ENCODE assay signal across 34 cellular contexts in genomic region chr7:13009517-13009916, GRCh38.
"Had no signal": no experiment of that assay in that cellular context is flagged by ENCODE, and none has a peak within 500 bp of the region (broad histone marks: within the 10 kb centered on the region; RNA-seq: fewer than 3 reads in every experiment).

No MANE protein-coding gene starts in this region.

- H3K36me3 ChIP-seq: MG63 had no signal

- H3K9me3 ChIP-seq: MG63 had no signal

- H3K27me3 ChIP-seq: MG63 had no signal

- H3K4me3 ChIP-seq: MG63 had no signal

- DNase-seq: Karpas-422, Kasumi-1, MG63, MM.1S, MV-4-11, NCI-H1048, NCI-H1092, NCI-H1092 treated with DMSO at 0.1 percent for 48 hours, NCI-H1105, NCI-H1105 treated with DMSO at 0.1 percent for 48 hours, NCI-H1417 treated with DMSO at 0.1 percent for 48 hours, NCI-H1436, NCI-H1436 treated with DMSO at 0.1 percent for 48 hours, NCI-H146, NCI-H1694, NCI-H1694 treated with DMSO at 0.1 percent for 48 hours, NCI-H187, NCI-H187 treated with DMSO at 0.1 percent for 48 hours, NCI-H1930, NCI-H2029, NCI-H2029 treated with DMSO at 0.1 percent for 48 hours, NCI-H2081, NCI-H2081 treated with DMSO at 0.1 percent for 48 hours, NCI-H2107, NCI-H2171, NCI-H2171 treated with DMSO at 0.1 percent for 48 hours, NCI-H2227 treated with DMSO at 0.1 percent for 48 hours, NCI-H226, NCI-H345, NCI-H446, NCI-H446 treated with DMSO at 0.1 percent for 48 hours, NCI-H510A, NCI-H510A treated with DMSO at 0.1 percent for 48 hours, NCI-H524 had no signal
